In genomic region chr2:23903034-23903433, GRCh38 we compare ENCODE assay signal across 23 cellular contexts.
"Had no signal": no experiment of that assay in that cellular context is flagged by ENCODE, and none has a peak within 500 bp of the region (broad histone marks: within the 10 kb centered on the region; RNA-seq: fewer than 3 reads in every experiment).

No MANE protein-coding gene starts in this region.

- H3K4me1 ChIP-seq: colonic mucosa, prostate gland, testis had no signal

- H3K27ac ChIP-seq: colonic mucosa, lower lobe of right lung, prostate gland, right atrium auricular region, testis, upper lobe of right lung, uterus had no signal

- H3K9me3 Mint-ChIP-seq: naive thymus-derived CD8-positive, alpha-beta T cell; stimulated activated effector memory CD8-positive, alpha-beta T cell treated with anti-CD3 and anti-CD28 coated beads, Interleukin-12 subunit alpha, Interleukin-12 subunit beta, amount 100 ng/mL, for 72 hours had no signal

- ATAC-seq: naive thymus-derived CD8-positive, alpha-beta T cell; stimulated activated effector memory CD8-positive, alpha-beta T cell treated with anti-CD3 and anti-CD28 coated beads, Interleukin-12 subunit alpha, Interleukin-12 subunit beta, amount 100 ng/mL, for 72 hours had no signal

- H3K36me3 Mint-ChIP-seq: stimulated activated effector memory CD8-positive, alpha-beta T cell treated with anti-CD3 and anti-CD28 coated beads, Interleukin-12 subunit alpha, Interleukin-12 subunit beta, amount 100 ng/mL, for 72 hours had no signal

- H3K27me3 ChIP-seq: colonic mucosa, gastrocnemius medialis, right atrium auricular region, stomach, testis, tibial nerve, upper lobe of right lung, uterus had no signal

- H3K27me3 Mint-ChIP-seq: dendritic cell treated with granulocyte-macrophage colony-stimulating factor and Interleukin-4, amounts not matched to agents 40 ng/mL and 50 ng/mL, for 4 days; naive thymus-derived CD8-positive, alpha-beta T cell had no signal

- DNase-seq: colonic mucosa; effector CD8-positive, alpha-beta T cell; endodermal cell; gastrocnemius medialis; head of caudate nucleus; left ventricle myocardium superior; lower lobe of right lung; naive thymus-derived CD8-positive, alpha-beta T cell; nephron progenitor cell; nucleus accumbens; stimulated activated CD4-positive, alpha-beta T cell treated with anti-CD3 and anti-CD28 coated beads, Interleukin-2, amount 100 ng/mL, for 24 hours; stimulated activated CD4-positive, alpha-beta T cell treated with anti-CD3 and anti-CD28 coated beads, Interleukin-4, amount 100 ng/mL, for 24 hours; stimulated activated naive CD4-positive, alpha-beta T cell treated with Interleukin-2 at 50 U/mL for 16 hours; stomach; testis; upper lobe of right lung; uterus had no signal

- H3K4me3 ChIP-seq: colonic mucosa, gastrocnemius medialis, lower lobe of right lung, prostate gland, right atrium auricular region, smooth muscle cell, stomach, testis, tibial nerve, upper lobe of right lung, uterus had no signal

- H3K4me3 Mint-ChIP-seq: dendritic cell treated with granulocyte-macrophage colony-stimulating factor and Interleukin-4, amounts not matched to agents 40 ng/mL and 50 ng/mL, for 4 days; endodermal cell; naive thymus-derived CD8-positive, alpha-beta T cell; nephron progenitor cell; stimulated activated effector memory CD8-positive, alpha-beta T cell treated with anti-CD3 and anti-CD28 coated beads, Interleukin-12 subunit alpha, Interleukin-12 subunit beta, amount 100 ng/mL, for 72 hours had no signal

- H3K9me3 ChIP-seq: colonic mucosa, gastrocnemius medialis, lower lobe of right lung, prostate gland, right atrium auricular region, stomach, testis, tibial nerve, upper lobe of right lung, uterus had no signal

- H3K27ac Mint-ChIP-seq: dendritic cell treated with granulocyte-macrophage colony-stimulating factor and Interleukin-4, amounts not matched to agents 40 ng/mL and 50 ng/mL, for 4 days; endodermal cell; nephron progenitor cell; stimulated activated effector memory CD8-positive, alpha-beta T cell treated with anti-CD3 and anti-CD28 coated beads, Interleukin-12 subunit alpha, Interleukin-12 subunit beta, amount 100 ng/mL, for 72 hours had no signal

- H3K36me3 ChIP-seq: colonic mucosa, gastrocnemius medialis, lower lobe of right lung, prostate gland, right atrium auricular region, stomach, tibial nerve, upper lobe of right lung, uterus had no signal

- H3K4me2 ChIP-seq: smooth muscle cell had no signal

- H3K4me1 Mint-ChIP-seq: nephron progenitor cell had no signal
